Comparison of ENCODE assay signal across 1 cellular context in genomic region chr6:17601389-17601703, GRCh38.
TF ChIP-seq lines count a peak whose summit lies in the region.

No MANE protein-coding gene starts in this region.

TF ChIP-seq in GM12878, 131 proteins besides CTCF, POLR2A, EP300 and RAD21 (continued from another document):
- TF ChIP-seq MLLT1 (IDR thresholded peaks at IDR 0.05), result peak; percentile 24; the same call in 1 of the 2 replicates
- no peak for TF ChIP-seq NR2C2 (IDR thresholded peaks at IDR 0.05; ENCODE audit: borderline replicate concordance, control insufficient read depth, insufficient read length, low read depth)
- no peak for TF ChIP-seq BACH1 (IDR thresholded peaks at IDR 0.05; ENCODE audit: borderline replicate concordance)
